ENCODE assay signal across 8 cellular contexts in genomic region chr7:44045226-44046014, GRCh38. TPM values are rescaled to one million over a fixed set of nuclear protein-coding genes. Genes with fewer than 3 reads are reported as not detected.
DNase-seq lines count a peak whose midpoint lies in the region; ATAC-seq and TF ChIP-seq lines count a peak whose summit lies in the region.

No MANE protein-coding gene starts in this region.

- in situ Hi-C loops in gastrocnemius medialis (cut with MboI; ENCODE audit: low sequenced_read_pairs in 4 of 4): no loop called here

- intact Hi-C loops in cardiac septum (cut with DNase I): no loop called here
- intact Hi-C loops in Right ventricle myocardium inferior (cut with DNase I): no loop called here
- intact Hi-C loops in gastrocnemius medialis (cut with DNase I; ENCODE audit: low total_unique reads): loop anchor here (1.0 kb wide), 1 partner anchor 16 kb away; no protein-coding TSS in a partner anchor

- H3K27me3 ChIP-seq in gastrocnemius medialis: no peaks in the 10 kb centered on the region

- H3K4me3 Mint-ChIP-seq in T-helper 17 cell: peak overlapping the region; percentile 95

- TF ChIP-seq POLR2A in gastrocnemius medialis (IDR thresholded peaks at IDR 0.05): no peak

- ATAC-seq in Right ventricle myocardium inferior (no peak), T-helper 17 cell (peak; percentile 5), gastrocnemius medialis (no peak), HG02981 (IDR thresholded peaks at IDR 0.05; ENCODE audit: unreplicated experiment) (no peak)

- H3K4me1 ChIP-seq in gastrocnemius medialis: peaks cover 23 to 29% of the 10 kb centered on the region in 2 donors

- peaks cover 0 to 17% of the 10 kb centered on the region in 2 donors for H3K36me3 ChIP-seq in gastrocnemius medialis

- H3K36me3 Mint-ChIP-seq in T-helper 17 cell (ENCODE audit: low read depth): peaks cover 4% of the 10 kb centered on the region

- H3K27me3 Mint-ChIP-seq in T-helper 17 cell: no peaks in the 10 kb centered on the region

- H3K27ac ChIP-seq in gastrocnemius medialis: peak overlapping the region; percentile 88 to 98 (median 92)

- H3K27ac Mint-ChIP-seq in T-helper 17 cell: peak overlapping the region; percentile 99

- H3K4me1 Mint-ChIP-seq in T-helper 17 cell: peaks cover 47% of the 10 kb centered on the region

- no peaks in the 10 kb centered on the region for H3K9me3 ChIP-seq in T-helper 17 cell (ENCODE audit: control insufficient read depth, low read length, poor library complexity, severe bottlenecking)
- H3K9me3 ChIP-seq in gastrocnemius medialis: no peaks in the 10 kb centered on the region

- H3K4me3 ChIP-seq in fibroblast of pulmonary artery (replicated peaks; ENCODE audit: low read depth, low read length): peak overlapping the region; percentile 92
- H3K4me3 ChIP-seq in gastrocnemius medialis: peak overlapping the region; percentile 84 to 99 (median 90)

- DNase-seq in cardiac septum (ENCODE audit: low spot score) (peak; percentile 70), Right ventricle myocardium inferior (ENCODE audit: missing footprints) (no peak), T-helper 17 cell (no peak), fibroblast of pulmonary artery (ENCODE audit: low read depth) (no peak), gastrocnemius medialis (no peak), GM19238 (ENCODE audit: insufficient read length, low spot score) (no peak), DMS53 treated with DMSO at 0.1 percent for 48 hours (lab: John Stamatoyannopoulos, UW; ENCODE audit: unreplicated experiment) (no peak)

- TF ChIP-seq CTCF in fibroblast of pulmonary artery (IDR thresholded peaks at IDR 0.05; ENCODE audit: low read length, missing control alignments) (no peak), gastrocnemius medialis (IDR thresholded peaks at IDR 0.05 in 4 of 5, conservative IDR thresholded peaks at IDR 0.05 in 1 of 5) (no peak)

RNA-seq across cellular contexts. Expression of gene DBNL, which starts 0.9 kb away (rescaled TPM):
- total RNA-seq in cardiac septum (48.9 TPM), Right ventricle myocardium inferior (36.0 TPM), T-helper 17 cell (100 to 1,000 TPM in 1 of 2 donors, 10 to 100 TPM in 1; 91.1 to 104 TPM), gastrocnemius medialis (10 to 100 TPM; 48.0 to 77.2 (median 56.0) TPM)

RNA-seq across cellular contexts. Expression of gene PGAM2, which starts 19.9 kb away (rescaled TPM):
- total RNA-seq in cardiac septum (322 TPM), Right ventricle myocardium inferior (1,123 TPM), T-helper 17 cell (under 1 TPM in 1 of 2 donors, not detected in 1; 0.92 TPM), gastrocnemius medialis (100 to 1,000 TPM; 129 to 355 (median 306) TPM)

RNA-seq across cellular contexts. Expression of gene POLM, which starts 36.9 kb away (rescaled TPM):
- 13.9 TPM for total RNA-seq in cardiac septum
- total RNA-seq in Right ventricle myocardium inferior: 16.1 TPM
- 10 to 100 TPM; 27.2 to 29.7 TPM for total RNA-seq in T-helper 17 cell
- 10 to 100 TPM; 11.1 to 34.6 (median 17.3) TPM for total RNA-seq in gastrocnemius medialis

RNA-seq across cellular contexts. Expression of gene SPDYE1, which starts 47.7 kb away (rescaled TPM):
- total RNA-seq in cardiac septum (0.13 TPM), Right ventricle myocardium inferior (not detected), T-helper 17 cell (under 1 TPM in 1 of 2 donors, not detected in 1; 0.18 TPM), gastrocnemius medialis (not detected)

RNA-seq across cellular contexts. Expression of gene AEBP1, which starts 58.7 kb away (rescaled TPM):
- total RNA-seq in cardiac septum (93.1 TPM), Right ventricle myocardium inferior (13.6 TPM), T-helper 17 cell (1 to 10 TPM; 1.1 to 4.2 TPM), gastrocnemius medialis (10 to 100 TPM in 2 of 4 donors, 1 to 10 TPM in 2; 5.8 to 23.6 (median 15.9) TPM)

Comparison
In these comparisons a context has a peak if more than half of its experiments do, and no peak if none do; other contexts are left out.
1. RNA of gene PGAM2, which starts 19.9 kb away (total RNA-seq): 1,123 TPM in Right ventricle myocardium inferior (single experiment), 322 TPM in cardiac septum (single experiment) and 129 to 355 TPM in gastrocnemius medialis; 0.92 TPM in T-helper 17 cell; every median in the first group is over 10 times any median in the second.